ENCODE assay signal across 24 cellular contexts in genomic region chr9:136092353-136092650, GRCh38. TPM values are rescaled to one million over a fixed set of nuclear protein-coding genes. Genes with fewer than 3 reads are reported as not detected.
DNase-seq lines count a peak whose midpoint lies in the region; ATAC-seq and TF ChIP-seq lines count a peak whose summit lies in the region.
"Had no signal": no experiment of that assay in that cellular context is flagged by ENCODE, and none has a peak within 500 bp of the region (broad histone marks: within the 10 kb centered on the region; RNA-seq: fewer than 3 reads in every experiment).

No MANE protein-coding gene starts in this region.

- no peaks in the 10 kb centered on the region for H3K9me3 Mint-ChIP-seq in MCF 10A (ENCODE audit: unreplicated experiment)
- H3K9me3 Mint-ChIP-seq: activated naive CD8-positive, alpha-beta T cell treated with anti-CD3 and anti-CD28 coated beads, Interleukin-2, amount 50 U/mL, for 24 hours; activated T-helper 1 cell treated with anti-CD3 and anti-CD28 coated beads, Interleukin-12 subunit alpha, Interleukin-12 subunit beta, Interleukin-2, Interleukin-4 antibody, amounts not matched to agents 30 ng/mL and 10 ng/mL and 1 ng/mL, durations not matched to agents 14 hours and 24 hours and 36 hours; CD14-positive monocyte; HFFc6; IgD-negative memory B cell; nephron progenitor cell had no signal

- H3F3A ChIP-seq in PC-9 (ENCODE audit: insufficient read depth, low read depth) = peaks cover 22% of the 10 kb centered on the region; the same call in 1 of the 2 replicates

- no peak for ATAC-seq in GM18505 (IDR thresholded peaks at IDR 0.05; ENCODE audit: unreplicated experiment)
- ATAC-seq in GM21526 (IDR thresholded peaks at IDR 0.05; ENCODE audit: low FRiP score, unreplicated experiment) = no peak
- ATAC-seq: activated CD8-positive, alpha-beta T cell treated with anti-CD3 and anti-CD28 coated beads, Interleukin-2, amount 10 ng/mL, durations not matched to agents 7 days and 5 days; activated naive CD8-positive, alpha-beta T cell treated with anti-CD3 and anti-CD28 coated beads, Interleukin-2, amount 50 U/mL, for 24 hours; PC-3 had no signal

- WGBS in mammary epithelial cell (ENCODE audit: low coverage, missing lambda C conversion rate) = 96% methylated on average over 8 of the region's 10 CpGs
- WGBS in tibial nerve, 2 donors = 86 to 88% methylated on average over 10 of the region's 10 CpGs

- TF ChIP-seq EP300 in tibial nerve (IDR thresholded peaks at IDR 0.05) = no peak

- dilution Hi-C loops in mammary epithelial cell (cut with HindIII; ENCODE audit: low sequenced_read_pairs) = no loop called here

- in situ Hi-C loops in mammary epithelial cell (cut with MboI; ENCODE audit: low sequenced_read_pairs in 2 of 2) = no loop called here

- no peaks in the 10 kb centered on the region for H3K27me3 ChIP-seq in mammary epithelial cell (ENCODE audit: insufficient read depth, low read length)
- H3K27me3 ChIP-seq in dorsolateral prefrontal cortex = peaks cover 0 to 6% (median 0%) of the 10 kb centered on the region in 45 donors
- peaks cover 2% of the 10 kb centered on the region for H3K27me3 ChIP-seq in neutrophil
- no peaks in the 10 kb centered on the region for H3K27me3 ChIP-seq in tibial nerve
- no peaks in the 10 kb centered on the region for H3K27me3 ChIP-seq in PC-9 (ENCODE audit: insufficient read depth, low read depth)
- H3K27me3 ChIP-seq: thyroid gland had no signal

- intact Hi-C loops in MCF 10A (cut with micrococcal nuclease) (no loop called here), mammary epithelial cell (cut with micrococcal nuclease) (no loop called here), dorsolateral prefrontal cortex (cut with DNase I) (no loop called here), PC-9 (cut with micrococcal nuclease; ENCODE audit: unreplicated experiment) (no loop called here)

- CTCF ChIA-PET in MCF 10A (lab: Yijun Ruan, JAX) = interaction anchor here (1.1 to 2.7 kb wide), 2 partner anchors 30 to 125 kb away, joined by 4 to 18 read pairs; no protein-coding TSS in a partner anchor
- CTCF ChIA-PET in mammary epithelial cell (lab: Charles Lee; ENCODE audit: low non-redundant PET) = no interaction called here
- CTCF ChIA-PET in PC-9 (lab: Charles Lee) = interaction anchor here (0.6 kb wide), 1 partner anchor 12 kb away, joined by 3 read pairs; no protein-coding TSS in a partner anchor

- POLR2A ChIA-PET in MCF 10A (lab: Yijun Ruan, JAX) = no interaction called here
- POLR2A ChIA-PET in PC-9 (lab: Charles Lee; ENCODE audit: unreplicated experiment) = no interaction called here

- DNase-seq in MCF 10A (ENCODE audit: unreplicated experiment) (no peak), mammary epithelial cell (no peak), dorsolateral prefrontal cortex (no peak), tibial nerve (ENCODE audit: low spot score in 2 of 2) (no peak), PC-9 (no peak)
- DNase-seq: activated CD8-positive, alpha-beta T cell treated with anti-CD3 and anti-CD28 coated beads, Interleukin-2, amount 10 ng/mL, durations not matched to agents 7 days and 5 days; activated naive CD8-positive, alpha-beta T cell treated with anti-CD3 and anti-CD28 coated beads, Interleukin-2, amount 50 U/mL, for 24 hours; DMS79; HFFc6; MV-4-11; NCI-H2081 treated with DMSO at 0.1 percent for 48 hours; NCI-H526 treated with DMSO at 0.1 percent for 48 hours; nephron progenitor cell; PC-3; stimulated activated CD4-positive, alpha-beta T cell treated with anti-CD3 and anti-CD28 coated beads, Interleukin-4, amount 100 ng/mL, for 24 hours; stimulated activated CD8-positive, alpha-beta memory T cell treated with anti-CD3 and anti-CD28 coated beads, Interleukin-4, amount 100 ng/mL, for 48 hours; thyroid gland had no signal

- H3K4me2 ChIP-seq in mammary epithelial cell (ENCODE audit: insufficient read depth, low read depth, low read length) (no peak overlapping the region), PC-9 (no peak overlapping the region)

- H3K4me1 ChIP-seq in mammary epithelial cell (ENCODE audit: insufficient read depth, low read length) = peaks cover 35% of the 10 kb centered on the region
- peaks cover 51 to 67% of the 10 kb centered on the region in 2 experiments for H3K4me1 ChIP-seq in neutrophil (ENCODE audit: control insufficient read depth in 1 of 2, insufficient read depth in 1 of 2, low read depth in 1 of 2, low read length in 1 of 2)
- H3K4me1 ChIP-seq in tibial nerve = peaks cover 0 to 80% (median 46%) of the 10 kb centered on the region in 4 donors
- H3K4me1 ChIP-seq in PC-9 (replicated peaks; ENCODE audit: insufficient read depth) = peaks cover 22% of the 10 kb centered on the region

- no peak overlapping the region for H3K9ac ChIP-seq in mammary epithelial cell (ENCODE audit: insufficient read depth, low read length)

- H4K20me1 ChIP-seq in mammary epithelial cell (ENCODE audit: insufficient read depth, low read length) (no peaks in the 10 kb centered on the region), PC-9 (ENCODE audit: insufficient read depth) (peaks cover 45% of the 10 kb centered on the region)

- H2AFZ ChIP-seq in mammary epithelial cell (ENCODE audit: low read depth, low read length) (no peak overlapping the region), PC-9 (no peak overlapping the region)

- no peak overlapping the region for H3K4me3 Mint-ChIP-seq in MCF 10A (ENCODE audit: unreplicated experiment)

- H3K9me2 ChIP-seq in PC-9 (ENCODE audit: insufficient read depth) = no peaks in the 10 kb centered on the region

- H3K36me3 ChIP-seq in mammary epithelial cell (ENCODE audit: insufficient read depth, low read length) (no peaks in the 10 kb centered on the region), neutrophil (no peaks in the 10 kb centered on the region), tibial nerve (peaks cover 0 to 5% (median 0%) of the 10 kb centered on the region in 3 donors), PC-9 (ENCODE audit: low read depth) (no peaks in the 10 kb centered on the region)
- H3K36me3 ChIP-seq: cardiac muscle cell, thyroid gland had no signal

- peak overlapping the region; percentile 54 for H3K27ac Mint-ChIP-seq in MCF 10A (ENCODE audit: low read depth, unreplicated experiment)
- H3K27ac Mint-ChIP-seq: activated CD8-positive, alpha-beta T cell treated with anti-CD3 and anti-CD28 coated beads, Interleukin-2, amount 10 ng/mL, durations not matched to agents 7 days and 5 days; activated naive CD8-positive, alpha-beta T cell treated with anti-CD3 and anti-CD28 coated beads, Interleukin-2, amount 50 U/mL, for 24 hours; activated T-helper 1 cell treated with anti-CD3 and anti-CD28 coated beads, Interleukin-12 subunit alpha, Interleukin-12 subunit beta, Interleukin-2, Interleukin-4 antibody, amounts not matched to agents 30 ng/mL and 10 ng/mL and 1 ng/mL, durations not matched to agents 14 hours and 24 hours and 36 hours; nephron progenitor cell had no signal

- H3K27ac ChIP-seq in mammary epithelial cell (ENCODE audit: insufficient read depth, low read depth, low read length) = no peak overlapping the region
- peak overlapping the region in 38 of 59 donors; percentile 7 to 94 (median 82) for H3K27ac ChIP-seq in dorsolateral prefrontal cortex
- peak overlapping the region; percentile 82 for H3K27ac ChIP-seq in neutrophil
- H3K27ac ChIP-seq in tibial nerve = peak overlapping the region in 3 of 4 donors; percentile 27 to 98 (median 91)
- H3K27ac ChIP-seq in PC-9 = no peak overlapping the region
- H3K27ac ChIP-seq: cardiac muscle cell, thyroid gland had no signal

- BruUV-seq in MCF 10A (replicated peaks; lab: Mats Ljungman, UMichigan) = no TSS peak
- BruUV-seq in mammary epithelial cell (replicated peaks; lab: Mats Ljungman, UMichigan) = no TSS peak
- BruUV-seq in PC-9 (replicated peaks; lab: Mats Ljungman, UMichigan) = no TSS peak

- H3K79me2 ChIP-seq in mammary epithelial cell (ENCODE audit: insufficient read depth, low read length) (peaks cover 74% of the 10 kb centered on the region), PC-9 (ENCODE audit: low read depth) (peaks cover 47% of the 10 kb centered on the region)

- H3K9me3 ChIP-seq in mammary epithelial cell (replicated peaks; ENCODE audit: insufficient read depth, low read length) (no peaks in the 10 kb centered on the region), neutrophil (no peaks in the 10 kb centered on the region), tibial nerve (no peaks in the 10 kb centered on the region), PC-9 (ENCODE audit: insufficient read depth, low read depth) (no peaks in the 10 kb centered on the region)
- H3K9me3 ChIP-seq: thyroid gland had no signal

- peaks cover 15% of the 10 kb centered on the region for H3K36me3 Mint-ChIP-seq in MCF 10A (ENCODE audit: insufficient read depth, unreplicated experiment)
- H3K36me3 Mint-ChIP-seq: IgD-negative memory B cell had no signal

- TF ChIP-seq CTCF in MCF 10A (IDR thresholded peaks at IDR 0.05; ENCODE audit: unreplicated experiment) (no peak), mammary epithelial cell (conservative IDR thresholded peaks at IDR 0.05 in 1 of 2, IDR thresholded peaks at IDR 0.05 in 1 of 2; ENCODE audit: extremely low read depth in 1 of 2, insufficient read depth in 1 of 2, low read depth in 1 of 2, low read length in 2 of 2) (no peak), dorsolateral prefrontal cortex (IDR thresholded peaks at IDR 0.05 in 54 of 56, conservative IDR thresholded peaks at IDR 0.05 in 2 of 56; ENCODE audit: low read depth in 1 of 56, partially characterized antibody in 56 of 56) (no peak), neutrophil (IDR thresholded peaks at IDR 0.05) (no peak), tibial nerve (IDR thresholded peaks at IDR 0.05) (no peak), PC-9 (conservative IDR thresholded peaks at IDR 0.05) (no peak)

- H3K27me3 Mint-ChIP-seq in MCF 10A (ENCODE audit: insufficient read depth, unreplicated experiment) = no peaks in the 10 kb centered on the region
- H3K27me3 Mint-ChIP-seq: activated naive CD8-positive, alpha-beta T cell treated with anti-CD3 and anti-CD28 coated beads, Interleukin-2, amount 50 U/mL, for 24 hours had no signal

- H3K4me1 Mint-ChIP-seq in MCF 10A (ENCODE audit: insufficient read depth, unreplicated experiment) = peaks cover 22% of the 10 kb centered on the region

- TF ChIP-seq POLR2A in tibial nerve (IDR thresholded peaks at IDR 0.05) (no peak), GM18505 (IDR thresholded peaks at IDR 0.05; ENCODE audit: borderline replicate concordance, extremely low read depth, insufficient read depth, insufficient read length) (no peak)

- H3K4me3 ChIP-seq in mammary epithelial cell (replicated peaks in 1 of 3; ENCODE audit: insufficient read depth in 1 of 3, low read depth in 2 of 3, low read length in 3 of 3) (no peak overlapping the region), dorsolateral prefrontal cortex (no peak overlapping the region), neutrophil (ENCODE audit: low read depth in 1 of 2, low read length in 1 of 2) (no peak overlapping the region), tibial nerve (no peak overlapping the region), PC-9 (no peak overlapping the region)
- H3K4me3 ChIP-seq: cardiac muscle cell, thyroid gland had no signal

RNA-seq across cellular contexts. Expression of gene NACC2, which starts 2.8 kb away (rescaled TPM):
- total RNA-seq in MCF 10A (2022) (16.5 and 20.2 TPM in 2 replicates), mammary epithelial cell (10 to 100 TPM; 14.1 to 27.3 TPM), dorsolateral prefrontal cortex (100 to 1,000 TPM in 46 of 120 experiments, 10 to 100 TPM in 74; 55.9 to 246 (median 94.8) TPM), tibial nerve (10 to 100 TPM; 45.6 to 55.7 (median 49.8) TPM), PC-9 (2021) (22.4 and 23.8 TPM in 2 replicates)
- 6.7 TPM for polyA plus RNA-seq in mammary epithelial cell
- polyA minus RNA-seq in mammary epithelial cell = 13.1 TPM

RNA-seq across cellular contexts. Expression of gene TMEM250, which starts 26.4 kb away (rescaled TPM):
- total RNA-seq in MCF 10A (2022) (43.2 and 45.4 TPM in 2 replicates), mammary epithelial cell (10 to 100 TPM; 33.8 to 49.8 TPM), dorsolateral prefrontal cortex (10 to 100 TPM; 19.3 to 53.2 (median 34.1) TPM), tibial nerve (10 to 100 TPM; 24.3 to 47.7 (median 26.6) TPM), PC-9 (2021) (73.8 and 75.3 TPM in 2 replicates)
- 27.9 TPM for polyA plus RNA-seq in mammary epithelial cell
- 25.5 TPM for polyA minus RNA-seq in mammary epithelial cell

Comparison
In these comparisons a context has a peak if more than half of its experiments do, and no peak if none do; other contexts are left out.
1. H3K27ac ChIP-seq: peak in dorsolateral prefrontal cortex (38 of 59), neutrophil (single experiment) and tibial nerve (3 of 4); none in mammary epithelial cell (single experiment) and PC-9 (single experiment).